1 cellular context compared by ENCODE assay signal in genomic region chr9:125406812-125407087, GRCh38.
A peak's percentile ranks its signal among the peaks of the same experiment; 100 is the strongest.
TF ChIP-seq lines count a peak whose summit lies in the region.

No MANE protein-coding gene starts in this region.

TF ChIP-seq in HepG2, 621 proteins besides CTCF, POLR2A, EP300 and RAD21 (continued from another document):
- TF ChIP-seq SMAD1 (CRISPR knock-in tag; IDR thresholded peaks at IDR 0.05; ENCODE audit: borderline replicate concordance, low read depth) = no peak
- no peak for TF ChIP-seq POGK (CRISPR knock-in tag; conservative IDR thresholded peaks at IDR 0.05)
- 0 out of 2 replicates have a peak, but pooled peaks have one; percentile 13 for TF ChIP-seq ZNF605 (CRISPR knock-in tag; IDR thresholded peaks at IDR 0.05)
- no peak for TF ChIP-seq ZNF740 (CRISPR knock-in tag; IDR thresholded peaks at IDR 0.05)
- no peak for TF ChIP-seq ZNF512B (CRISPR knock-in tag; IDR thresholded peaks at IDR 0.05; ENCODE audit: borderline replicate concordance)
- TF ChIP-seq ZNF687 (CRISPR knock-in tag; IDR thresholded peaks at IDR 0.05) = peak; percentile 32
- TF ChIP-seq NFYC (CRISPR knock-in tag; IDR thresholded peaks at IDR 0.05) = no peak
- TF ChIP-seq ZBTB38 (CRISPR knock-in tag; IDR thresholded peaks at IDR 0.05) = 0 out of 2 replicates have a peak, but pooled peaks have one; percentile 11
- TF ChIP-seq RBFOX2 (IDR thresholded peaks at IDR 0.05; ENCODE audit: low read depth, low read length) = no peak
- TF ChIP-seq ZNF850 (CRISPR knock-in tag; conservative IDR thresholded peaks at IDR 0.05) = no peak
- TF ChIP-seq CHD4 (IDR thresholded peaks at IDR 0.05; ENCODE audit: borderline replicate concordance, low read length) = no peak
- no peak for TF ChIP-seq SP2 (CRISPR knock-in tag; IDR thresholded peaks at IDR 0.05)
- no peak for TF ChIP-seq CSRNP2 (CRISPR knock-in tag; conservative IDR thresholded peaks at IDR 0.05; ENCODE audit: low read depth)
- TF ChIP-seq SRY (CRISPR knock-in tag; IDR thresholded peaks at IDR 0.05) = no peak
- no peak for TF ChIP-seq CEBPB (IDR thresholded peaks at IDR 0.05; ENCODE audit: borderline replicate concordance, low read depth, low read length)
- TF ChIP-seq MTF2 (CRISPR knock-in tag; IDR thresholded peaks at IDR 0.05; ENCODE audit: borderline replicate concordance) = no peak
- TF ChIP-seq ZBTB1 (CRISPR knock-in tag; IDR thresholded peaks at IDR 0.05; ENCODE audit: borderline replicate concordance) = no peak
- TF ChIP-seq MYPOP (CRISPR knock-in tag; IDR thresholded peaks at IDR 0.05) = no peak
- no peak for TF ChIP-seq ARHGAP35 (CRISPR knock-in tag; IDR thresholded peaks at IDR 0.05; ENCODE audit: borderline replicate concordance)
- TF ChIP-seq HNRNPUL1 (IDR thresholded peaks at IDR 0.05; ENCODE audit: low read depth, low read length) = no peak
- no peak for TF ChIP-seq NFE2L2 (IDR thresholded peaks at IDR 0.05; ENCODE audit: low read length)
- no peak for TF ChIP-seq FIP1L1 (IDR thresholded peaks at IDR 0.05; ENCODE audit: borderline replicate concordance, insufficient read depth, low read depth, low read length)
- no peak for TF ChIP-seq NCOA5 (CRISPR knock-in tag; IDR thresholded peaks at IDR 0.05)
- no peak for TF ChIP-seq ZNF232 (CRISPR knock-in tag; IDR thresholded peaks at IDR 0.05; ENCODE audit: borderline replicate concordance)
